ENCODE assay signal across 30 cellular contexts in the genomic region with DNA sequence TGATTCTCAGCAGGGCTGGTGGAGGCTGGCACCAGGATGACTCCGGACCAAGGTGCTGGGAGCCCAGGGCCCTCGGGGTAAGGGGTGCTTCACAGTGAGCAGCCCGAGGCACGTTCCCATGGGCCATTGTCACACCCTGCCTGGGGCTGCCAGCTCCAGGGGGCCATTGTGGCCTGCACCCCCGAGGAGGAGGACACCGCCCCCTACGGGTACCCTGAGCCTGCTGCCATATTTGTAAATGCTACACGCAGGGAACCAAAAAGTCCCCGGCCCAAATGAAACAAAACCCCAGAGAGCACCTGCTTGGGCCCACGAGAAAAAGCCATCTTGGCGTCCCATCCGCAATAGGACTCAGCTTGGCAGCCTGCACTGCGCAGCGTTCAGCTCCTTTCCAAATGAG.
A peak's percentile ranks its signal among the peaks of the same experiment; 100 is the strongest.
DNase-seq lines count a peak whose midpoint lies in the region; ATAC-seq and TF ChIP-seq lines count a peak whose summit lies in the region.
"Had no signal": no experiment of that assay in that cellular context is flagged by ENCODE, and none has a peak within 500 bp of the region (broad histone marks: within the 10 kb centered on the region; RNA-seq: fewer than 3 reads in every experiment).

No MANE protein-coding gene starts in this region.

- H3K4me1 ChIP-seq in skeletal muscle tissue (ENCODE audit: control insufficient read depth in 3 of 3, insufficient read depth in 3 of 3, low read length in 3 of 3), result peaks cover 43 to 57% (median 54%) of the 10 kb centered on the region in 3 donors
- H3K4me1 ChIP-seq: Peyer's patch, thyroid gland had no signal

- peak; percentile 9; the same call in 1 of the 2 replicates for TF ChIP-seq CTCF in GM12875 (IDR thresholded peaks at IDR 0.05; ENCODE audit: borderline replicate concordance, insufficient read depth, low read depth, low read length)
- peak; percentile 17 for TF ChIP-seq CTCF in endothelial cell (IDR thresholded peaks at IDR 0.05; ENCODE audit: unreplicated experiment)

- H3K9me3 ChIP-seq in skeletal muscle tissue (ENCODE audit: control insufficient read depth in 3 of 3, low read length in 3 of 3), result no peaks in the 10 kb centered on the region
- H3K9me3 ChIP-seq: Peyer's patch, thyroid gland had no signal

- no peaks in the 10 kb centered on the region for H3K9me3 Mint-ChIP-seq in endothelial cell (ENCODE audit: unreplicated experiment)
- H3K9me3 Mint-ChIP-seq: immature natural killer cell, memory B cell had no signal

- peak; percentile 26 for DNase-seq in NAMALWA (ENCODE audit: low spot score)
- DNase-seq in endothelial cell (ENCODE audit: low spot score), result no peak
- no peak for DNase-seq in cerebellar nuclear complex (lab: John Stamatoyannopoulos, UW)
- DNase-seq: activated CD4-positive, alpha-beta T cell treated with anti-CD3 and anti-CD28 coated beads for 36 hours; activated effector memory CD4-positive, alpha-beta T cell treated with anti-CD3 and anti-CD28 coated beads, Interleukin-2, amount 50 U/mL, for 16 hours; activated T-cell treated with anti-CD3 and anti-CD28 coated beads, Interleukin-2, amount 50 U/mL, for 1 hour; anterior cingulate cortex; DMS153; GM23248; immature natural killer cell; NCI-H1436; NCI-H2107; NCI-H345; Peyer's patch; posterior cingulate gyrus; SHP77; stimulated activated CD4-positive, alpha-beta T cell treated with anti-CD3 and anti-CD28 coated beads, Interleukin-4, amount 100 ng/mL, for 24 hours; T-helper 2 cell; thyroid gland had no signal

- H3K4me3 ChIP-seq in GM12875 (ENCODE audit: low read depth, low read length) (no peak overlapping the region), skeletal muscle tissue (ENCODE audit: low read length in 3 of 3) (no peak overlapping the region)
- H3K4me3 ChIP-seq: BLaER1, GM23248, Peyer's patch, thyroid gland had no signal

- H3K36me3 Mint-ChIP-seq in endothelial cell (ENCODE audit: low read depth, unreplicated experiment), result no peaks in the 10 kb centered on the region
- H3K36me3 Mint-ChIP-seq: activated naive CD8-positive, alpha-beta T cell; immature natural killer cell; memory B cell had no signal

- no peak overlapping the region for H3K27ac Mint-ChIP-seq in endothelial cell (ENCODE audit: unreplicated experiment)
- H3K27ac Mint-ChIP-seq: activated CD4-positive, alpha-beta T cell treated with anti-CD3 and anti-CD28 coated beads for 36 hours; activated naive CD8-positive, alpha-beta T cell; immature natural killer cell; memory B cell had no signal

- H3K4me3 Mint-ChIP-seq in endothelial cell (ENCODE audit: unreplicated experiment), result no peak overlapping the region
- H3K4me3 Mint-ChIP-seq: activated CD4-positive, alpha-beta T cell treated with anti-CD3 and anti-CD28 coated beads for 36 hours; activated naive CD8-positive, alpha-beta T cell; immature natural killer cell; memory B cell had no signal

- peak overlapping the region; percentile 98 for H3K27ac ChIP-seq in skeletal muscle tissue (ENCODE audit: low read depth, low read length)
- H3K27ac ChIP-seq: BLaER1, epithelial cell of prostate, GM23248, HL-60, KMS-11, Peyer's patch, thyroid gland had no signal

- H3K27me3 ChIP-seq in skeletal muscle tissue (ENCODE audit: control insufficient read depth in 3 of 3, insufficient read depth in 3 of 3, low read length in 3 of 3), result peaks cover 0 to 15% (median 7%) of the 10 kb centered on the region in 3 donors
- H3K27me3 ChIP-seq: Peyer's patch, thyroid gland had no signal

- peaks cover 3% of the 10 kb centered on the region for H3K27me3 Mint-ChIP-seq in endothelial cell (ENCODE audit: unreplicated experiment)
- H3K27me3 Mint-ChIP-seq: activated CD4-positive, alpha-beta T cell treated with anti-CD3 and anti-CD28 coated beads for 36 hours; activated naive CD8-positive, alpha-beta T cell had no signal

- ATAC-seq in GM21528 (IDR thresholded peaks at IDR 0.05; ENCODE audit: low FRiP score, unreplicated experiment) (no peak), HG02588 (IDR thresholded peaks at IDR 0.05; ENCODE audit: unreplicated experiment) (no peak)
- ATAC-seq: activated CD4-positive, alpha-beta T cell treated with anti-CD3 and anti-CD28 coated beads for 36 hours; left lobe of liver had no signal

- no peaks in the 10 kb centered on the region for H3K36me3 ChIP-seq in skeletal muscle tissue (ENCODE audit: control insufficient read depth in 3 of 3, insufficient read depth in 3 of 3, low read length in 3 of 3)
- H3K36me3 ChIP-seq: BLaER1, Peyer's patch, thyroid gland had no signal

- H3K4me1 Mint-ChIP-seq in endothelial cell (ENCODE audit: unreplicated experiment), result no peaks in the 10 kb centered on the region
- H3K4me1 Mint-ChIP-seq: activated CD4-positive, alpha-beta T cell treated with anti-CD3 and anti-CD28 coated beads for 36 hours; memory B cell had no signal

- peak overlapping the region in 2 of 3 donors; percentile 38 to 79 for H3K9ac ChIP-seq in skeletal muscle tissue (ENCODE audit: low read depth in 1 of 3, low read length in 3 of 3)
- H3K9ac ChIP-seq: BLaER1, GM23248, KMS-11 had no signal
